8 cellular contexts compared by ENCODE assay signal in the genomic region with DNA sequence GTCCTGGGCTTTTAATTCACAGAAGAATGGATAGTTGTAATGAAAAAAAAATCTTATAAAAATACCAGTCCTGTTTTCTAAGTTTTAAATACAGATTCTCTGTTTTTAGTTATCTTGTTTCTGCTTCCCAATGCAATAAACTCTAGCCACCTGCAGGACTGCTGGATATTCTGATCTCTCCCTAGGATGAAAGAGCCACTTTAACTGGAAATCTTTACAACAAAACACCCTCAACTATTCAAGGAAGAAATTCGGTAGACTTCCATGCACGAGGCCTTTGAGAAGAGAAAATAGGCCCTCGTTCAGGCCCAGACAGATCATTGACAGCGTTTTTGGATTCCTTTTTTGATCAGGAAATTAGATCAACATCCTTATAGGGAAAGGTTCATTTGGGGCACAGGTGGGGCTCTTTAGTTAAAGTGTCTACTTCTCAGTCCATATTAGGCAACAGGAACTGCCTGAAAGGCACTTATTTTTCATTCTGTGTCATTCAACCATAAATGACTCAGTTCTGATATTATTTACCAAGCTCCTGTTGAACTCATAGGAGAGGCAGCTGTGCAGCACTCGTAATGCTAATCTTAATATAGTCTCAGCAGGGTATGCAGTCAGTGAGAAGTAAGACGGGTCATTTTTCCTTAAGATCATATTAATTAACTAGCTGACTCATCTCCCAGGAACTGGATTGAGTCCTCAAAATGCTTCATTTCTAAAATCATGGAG.
DNase-seq lines count a peak whose midpoint lies in the region; ATAC-seq and TF ChIP-seq lines count a peak whose summit lies in the region.

No MANE protein-coding gene starts in this region.

- no peaks in the 10 kb centered on the region for H3K27me3 ChIP-seq in RWPE2 (ENCODE audit: insufficient read depth, poor library complexity, severe bottlenecking)
- H3K27me3 ChIP-seq in gastrocnemius medialis: no peaks in the 10 kb centered on the region

- no peak for TF ChIP-seq CTCF in RWPE2 (IDR thresholded peaks at IDR 0.05; ENCODE audit: poor library complexity, severe bottlenecking)
- no peak for TF ChIP-seq CTCF in gastrocnemius medialis (IDR thresholded peaks at IDR 0.05 in 4 of 5, conservative IDR thresholded peaks at IDR 0.05 in 1 of 5)

- in situ Hi-C loops in gastrocnemius medialis (cut with MboI; ENCODE audit: low sequenced_read_pairs in 4 of 4): no loop called here

- ATAC-seq in GM21367 (IDR thresholded peaks at IDR 0.05; ENCODE audit: unreplicated experiment) (peak; percentile 74), HG03565 (IDR thresholded peaks at IDR 0.05; ENCODE audit: unreplicated experiment) (peak; percentile 91), RWPE2 (ENCODE audit: low read depth) (peak; percentile 95), gastrocnemius medialis (peak; percentile 72 to 73)

- intact Hi-C loops in gastrocnemius medialis (cut with DNase I; ENCODE audit: low total_unique reads): no loop called here

- peak overlapping the region; percentile 100 for H3K27ac ChIP-seq in RWPE2 (ENCODE audit: poor library complexity, severe bottlenecking)
- H3K27ac ChIP-seq in epithelial cell of prostate: peak overlapping the region; percentile 100
- peak overlapping the region; percentile 67 to 75 (median 70) for H3K27ac ChIP-seq in gastrocnemius medialis

- H3K36me3 ChIP-seq in RWPE2 (ENCODE audit: low read depth) (no peaks in the 10 kb centered on the region), gastrocnemius medialis (no peaks in the 10 kb centered on the region)

- H3K4me1 ChIP-seq in RWPE2 (ENCODE audit: insufficient read depth, poor library complexity, severe bottlenecking) (peaks cover 38% of the 10 kb centered on the region), gastrocnemius medialis (peaks cover 8 to 22% of the 10 kb centered on the region in 2 donors)

- H3K9me3 ChIP-seq in RWPE2 (ENCODE audit: severe bottlenecking): no peaks in the 10 kb centered on the region
- no peaks in the 10 kb centered on the region for H3K9me3 ChIP-seq in gastrocnemius medialis

- H3K4me3 ChIP-seq in RWPE2 (ENCODE audit: severe bottlenecking) (no peak overlapping the region), gastrocnemius medialis (no peak overlapping the region)

- DNase-seq in GM04503 (ENCODE audit: low read depth) (peak; percentile 61), RWPE2 (ENCODE audit: low spot score) (peak; percentile 72), epithelial cell of prostate (ENCODE audit: low read depth, low spot score) (peak; percentile 93), gastrocnemius medialis (no peak), HK-2 (ENCODE audit: unreplicated experiment) (no peak)
- no peak for DNase-seq in activated CD4-positive, CD25-positive, alpha-beta regulatory T cell (lab: John Stamatoyannopoulos, UW)

- TF ChIP-seq POLR2A in gastrocnemius medialis (IDR thresholded peaks at IDR 0.05): no peak

Comparison
In these comparisons a context has a peak if more than half of its experiments do, and no peak if none do; other contexts are left out.
1. DNase-seq: peak in GM04503 (single experiment), RWPE2 (single experiment) and epithelial cell of prostate (single experiment); none in gastrocnemius medialis (0 of 2), activated CD4-positive, CD25-positive, alpha-beta regulatory T cell (0 of 4) and HK-2 (single experiment).
2. Peak in every context shown above with its lines, with median percentiles within 50 percentile points of each other: ATAC-seq and H3K27ac ChIP-seq.